In the genomic region with DNA sequence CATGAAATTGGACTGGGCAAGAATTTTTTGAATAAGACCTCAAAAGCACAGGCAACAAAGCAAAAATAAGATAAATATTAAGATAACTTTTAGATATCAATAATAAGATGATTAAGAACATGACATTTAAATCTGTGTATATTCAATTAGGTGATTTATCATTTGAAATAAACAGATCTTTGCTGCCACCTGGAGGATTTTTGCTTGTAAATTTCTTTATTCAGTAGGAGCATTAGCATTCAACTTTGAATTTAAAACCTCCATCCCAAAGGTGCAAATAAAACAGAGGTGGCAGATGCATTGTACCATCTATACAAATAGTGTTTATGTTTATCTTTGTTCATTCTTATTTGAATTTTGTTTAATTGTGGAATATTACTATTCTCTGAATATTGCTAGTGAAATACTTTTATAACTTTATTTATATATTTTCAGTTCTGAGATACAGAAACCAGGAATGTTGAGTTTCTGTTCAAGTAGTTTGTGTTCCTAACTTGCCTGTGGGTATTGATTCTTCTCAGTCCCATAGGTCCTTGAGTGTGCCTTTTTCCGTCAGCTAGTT, we compare ENCODE assay signal across 9 cellular contexts. TPM values are rescaled to one million over a fixed set of nuclear protein-coding genes. Genes with fewer than 3 reads are reported as not detected.
DNase-seq lines count a peak whose midpoint lies in the region; ATAC-seq and TF ChIP-seq lines count a peak whose summit lies in the region.
"Had no signal": no experiment of that assay in that cellular context is flagged by ENCODE, and none has a peak within 500 bp of the region (broad histone marks: within the 10 kb centered on the region; RNA-seq: fewer than 3 reads in every experiment).

No MANE protein-coding gene starts in this region.

- H3K4me3 ChIP-seq in dorsolateral prefrontal cortex: no peak overlapping the region

- no peak overlapping the region for H3K4me3 Mint-ChIP-seq in nephron
- no peak overlapping the region for H3K4me3 Mint-ChIP-seq in stimulated activated naive CD8-positive, alpha-beta T cell treated with anti-CD3 and anti-CD28 coated beads, Interleukin-15, amount 100 ng/mL, for 72 hours
- H3K4me3 Mint-ChIP-seq: memory B cell had no signal

- peak; percentile 43 to 83 (median 63) for TF ChIP-seq CTCF in dorsolateral prefrontal cortex (IDR thresholded peaks at IDR 0.05 in 54 of 56, conservative IDR thresholded peaks at IDR 0.05 in 2 of 56; ENCODE audit: low read depth in 1 of 56, partially characterized antibody in 56 of 56)
- peak; percentile 42 to 63 (median 43) for TF ChIP-seq CTCF in nephron (IDR thresholded peaks at IDR 0.05; ENCODE audit: unreplicated experiment in 3 of 3)

- intact Hi-C loops in dorsolateral prefrontal cortex (cut with DNase I): no loop called here

- no peak overlapping the region for H3K27ac ChIP-seq in dorsolateral prefrontal cortex

- POLR2A ChIA-PET in HEK293T (lab: Yijun Ruan, JAX): no interaction called here

- peaks cover 37% of the 10 kb centered on the region for H3K36me3 Mint-ChIP-seq in nephron (ENCODE audit: low read depth)

- H3K27me3 Mint-ChIP-seq in nephron (ENCODE audit: low read depth): no peaks in the 10 kb centered on the region
- no peaks in the 10 kb centered on the region for H3K27me3 Mint-ChIP-seq in stimulated activated naive CD8-positive, alpha-beta T cell treated with anti-CD3 and anti-CD28 coated beads, Interleukin-15, amount 100 ng/mL, for 72 hours
- H3K27me3 Mint-ChIP-seq: memory B cell had no signal

- no peak for TF ChIP-seq POLR2A in GM18505 (IDR thresholded peaks at IDR 0.05; ENCODE audit: borderline replicate concordance, extremely low read depth, insufficient read depth, insufficient read length)

- CTCF ChIA-PET in HEK293T (lab: Yijun Ruan, JAX): no interaction called here

- DNase-seq in DMS114 treated with DMSO at 0.1 percent for 48 hours (lab: John Stamatoyannopoulos, UW; ENCODE audit: unreplicated experiment): peak; percentile 15
- DNase-seq in HEK293T (ENCODE audit: extremely low spot score): no peak
- peak; percentile 80 for DNase-seq in OCI-M1 (lab: John Stamatoyannopoulos, UW)
- no peak for DNase-seq in dorsolateral prefrontal cortex
- no peak for DNase-seq in activated CD8-positive, alpha-beta memory T cell treated with anti-CD3 and anti-CD28 coated beads for 24 hours
- no peak for DNase-seq in stimulated activated naive CD8-positive, alpha-beta T cell treated with anti-CD3 and anti-CD28 coated beads, Interleukin-15, amount 100 ng/mL, for 72 hours

- H3K27me3 ChIP-seq in dorsolateral prefrontal cortex: no peaks in the 10 kb centered on the region

- no peak overlapping the region for H3K27ac Mint-ChIP-seq in nephron
- H3K27ac Mint-ChIP-seq in stimulated activated naive CD8-positive, alpha-beta T cell treated with anti-CD3 and anti-CD28 coated beads, Interleukin-15, amount 100 ng/mL, for 72 hours: no peak overlapping the region
- H3K27ac Mint-ChIP-seq: memory B cell had no signal

- peaks cover 4% of the 10 kb centered on the region for H3K9me3 Mint-ChIP-seq in nephron
- H3K9me3 Mint-ChIP-seq in stimulated activated naive CD8-positive, alpha-beta T cell treated with anti-CD3 and anti-CD28 coated beads, Interleukin-15, amount 100 ng/mL, for 72 hours: no peaks in the 10 kb centered on the region
- H3K9me3 Mint-ChIP-seq: memory B cell had no signal

- no peaks in the 10 kb centered on the region for H3K4me1 Mint-ChIP-seq in nephron
- H3K4me1 Mint-ChIP-seq in stimulated activated naive CD8-positive, alpha-beta T cell treated with anti-CD3 and anti-CD28 coated beads, Interleukin-15, amount 100 ng/mL, for 72 hours: no peaks in the 10 kb centered on the region

- ATAC-seq in GM18505 (IDR thresholded peaks at IDR 0.05; ENCODE audit: unreplicated experiment): no peak
- no peak for ATAC-seq in stimulated activated naive CD8-positive, alpha-beta T cell treated with anti-CD3 and anti-CD28 coated beads, Interleukin-15, amount 100 ng/mL, for 72 hours

TF ChIP-seq in HEK293T, 16 proteins besides CTCF, POLR2A, EP300 and RAD21:
- TF ChIP-seq, protein P1, sequence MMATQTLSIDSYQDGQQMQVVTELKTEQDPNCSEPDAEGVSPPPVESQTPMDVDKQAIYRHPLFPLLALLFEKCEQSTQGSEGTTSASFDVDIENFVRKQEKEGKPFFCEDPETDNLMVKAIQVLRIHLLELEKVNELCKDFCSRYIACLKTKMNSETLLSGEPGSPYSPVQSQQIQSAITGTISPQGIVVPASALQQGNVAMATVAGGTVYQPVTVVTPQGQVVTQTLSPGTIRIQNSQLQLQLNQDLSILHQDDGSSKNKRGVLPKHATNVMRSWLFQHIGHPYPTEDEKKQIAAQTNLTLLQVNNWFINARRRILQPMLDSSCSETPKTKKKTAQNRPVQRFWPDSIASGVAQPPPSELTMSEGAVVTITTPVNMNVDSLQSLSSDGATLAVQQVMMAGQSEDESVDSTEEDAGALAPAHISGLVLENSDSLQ (IDR thresholded peaks at IDR 0.05): 0 out of 2 replicates have a peak, but pooled peaks have one; percentile 30
- TF ChIP-seq TARDBP (IDR thresholded peaks at IDR 0.05) (no peak), SUZ12 (IDR thresholded peaks at IDR 0.05) (no peak)

RNA-seq across cellular contexts. Expression of a gene that starts 20.9 kb away (rescaled TPM):
- 100 to 1,000 TPM in 1 of 120 experiments, 10 to 100 TPM in 119; 40.4 to 101 (median 63.2) TPM for total RNA-seq in dorsolateral prefrontal cortex

Comparison
In these comparisons a context has a peak if more than half of its experiments do, and no peak if none do; other contexts are left out.
1. DNase-seq: peak in DMS114 treated with DMSO at 0.1 percent for 48 hours (single experiment) and OCI-M1 (single experiment); none in HEK293T (single experiment), dorsolateral prefrontal cortex (0 of 10), activated CD8-positive, alpha-beta memory T cell treated with anti-CD3 and anti-CD28 coated beads for 24 hours (single experiment) and stimulated activated naive CD8-positive, alpha-beta T cell treated with anti-CD3 and anti-CD28 coated beads, Interleukin-15, amount 100 ng/mL, for 72 hours (0 of 2).